In the genomic region with DNA sequence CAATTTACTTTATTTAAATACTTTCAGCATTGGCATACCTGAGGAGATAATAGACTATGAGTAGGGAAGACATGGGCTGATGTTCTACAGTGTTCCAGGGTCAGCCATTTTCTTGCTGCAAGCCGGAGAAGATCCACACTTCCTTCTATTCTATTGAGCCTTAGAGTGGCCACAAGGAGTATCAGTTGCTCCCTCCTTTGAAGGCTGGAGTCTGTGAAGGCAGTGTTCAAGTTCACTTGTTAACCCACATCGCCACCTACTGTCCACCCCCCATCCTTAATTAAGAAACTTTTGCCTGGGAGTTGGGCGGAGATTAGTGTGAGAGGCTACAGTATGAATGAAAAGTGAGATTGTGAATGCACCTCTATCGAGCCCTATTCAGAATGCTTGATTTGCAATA, we compare ENCODE assay signal across 8 cellular contexts.
DNase-seq lines count a peak whose midpoint lies in the region; ATAC-seq and TF ChIP-seq lines count a peak whose summit lies in the region.

No MANE protein-coding gene starts in this region.

- H3K27ac ChIP-seq in uterus, result no peak overlapping the region

- H3K36me3 ChIP-seq in adipocyte (ENCODE audit: control insufficient read depth, insufficient read depth, low read length, severe bottlenecking), result no peaks in the 10 kb centered on the region
- H3K36me3 ChIP-seq in uterus, result no peaks in the 10 kb centered on the region

- no peaks in the 10 kb centered on the region for H3K9me3 ChIP-seq in adipocyte (ENCODE audit: control insufficient read depth, low read length)
- no peaks in the 10 kb centered on the region for H3K9me3 ChIP-seq in uterus

- H3K4me3 ChIP-seq in adipocyte (ENCODE audit: low read length) (no peak overlapping the region), uterus (no peak overlapping the region)

- peak; percentile 38 for TF ChIP-seq CTCF in AG09319 (IDR thresholded peaks at IDR 0.05; ENCODE audit: low read depth, low read length)
- TF ChIP-seq CTCF in uterus (IDR thresholded peaks at IDR 0.05), result peak in 3 of 4 experiments; percentile 16 to 50 (median 41)

- no peak for TF ChIP-seq POLR2A in uterus (IDR thresholded peaks at IDR 0.05)

- H3K27me3 ChIP-seq in adipocyte (replicated peaks; ENCODE audit: control insufficient read depth, insufficient read depth, low read length), result peaks cover 53% of the 10 kb centered on the region
- H3K27me3 ChIP-seq in uterus, result no peaks in the 10 kb centered on the region

- intact Hi-C loops in uterus (cut with DNase I; ENCODE audit: low total_unique reads), result no loop called here

- H3K4me1 ChIP-seq in adipocyte (ENCODE audit: control insufficient read depth, insufficient read depth, low read length) (no peaks in the 10 kb centered on the region), uterus (no peaks in the 10 kb centered on the region)

- DNase-seq in AG09319 (ENCODE audit: extremely low read depth, low read depth), result peak; percentile 23
- peak; percentile 29 for DNase-seq in NCI-H345 treated with DMSO at 0.1 percent for 48 hours (lab: John Stamatoyannopoulos, UW; ENCODE audit: unreplicated experiment)
- DNase-seq in adipocyte (ENCODE audit: low read depth), result peak; percentile 60
- peak; percentile 85 for DNase-seq in iPS-NIHi7 (ENCODE audit: extremely low spot score)
- peak in 1 of 2 donors; percentile 32 for DNase-seq in uterus

- ATAC-seq in GM18502 (IDR thresholded peaks at IDR 0.05; ENCODE audit: poor library complexity, unreplicated experiment) (peak; percentile 82), HG03439 (IDR thresholded peaks at IDR 0.05; ENCODE audit: unreplicated experiment) (peak; percentile 62), HG03039 (IDR thresholded peaks at IDR 0.05; ENCODE audit: unreplicated experiment) (no peak)

- no peak overlapping the region for H3K9ac ChIP-seq in adipocyte (ENCODE audit: low read length)
